Comparison of ENCODE assay signal across 14 cellular contexts in genomic region chr22:30307026-30307574, GRCh38. TPM values are rescaled to one million over a fixed set of nuclear protein-coding genes. Genes with fewer than 3 reads are reported as not detected.
DNase-seq lines count a peak whose midpoint lies in the region; ATAC-seq, FAIRE-seq and TF ChIP-seq lines count a peak whose summit lies in the region.
"Had no signal": no experiment of that assay in that cellular context is flagged by ENCODE, and none has a peak within 500 bp of the region (broad histone marks: within the 10 kb centered on the region; RNA-seq: fewer than 3 reads in every experiment).

No MANE protein-coding gene starts in this region.

- dilution Hi-C loops in keratinocyte (cut with MboI; ENCODE audit: extremely low pct_ligation_motif_present, low sequenced_read_pairs): no loop called here

- peaks cover 15% of the 10 kb centered on the region for H3K9me1 ChIP-seq in keratinocyte (ENCODE audit: control insufficient read depth, extremely low read depth, insufficient read depth, low read length)

- H3K27ac ChIP-seq in VCaP: peak overlapping the region; percentile 85
- H3K27ac ChIP-seq in keratinocyte (ENCODE audit: control insufficient read depth, insufficient read depth, low read length): no peak overlapping the region
- H3K27ac ChIP-seq in suprapubic skin: peak overlapping the region; percentile 87
- H3K27ac ChIP-seq: WERI-Rb-1 had no signal

- H3K4me1 Mint-ChIP-seq in activated T-cell treated with anti-CD3 and anti-CD28 coated beads, Interleukin-2, amount 50 U/mL, for 72 hours (ENCODE audit: low read depth): peaks cover 100% of the 10 kb centered on the region
- H3K4me1 Mint-ChIP-seq in activated T-cell treated with anti-CD3 and anti-CD28 coated beads, Interleukin-2, amount 50 U/mL, for 4 hours (ENCODE audit: low read depth): peaks cover 100% of the 10 kb centered on the region

- WGBS in suprapubic skin: 46% methylated on average over 5 of the region's 5 CpGs

- H2AFZ ChIP-seq in keratinocyte (ENCODE audit: control insufficient read depth, low read length): no peak overlapping the region

- H3K9ac ChIP-seq in keratinocyte (ENCODE audit: control insufficient read depth, extremely low read depth, insufficient read depth, low read length): no peak overlapping the region

- peak overlapping the region; percentile 69 to 84 for H3K4me3 Mint-ChIP-seq in activated T-cell treated with anti-CD3 and anti-CD28 coated beads, Interleukin-2, amount 50 U/mL, for 72 hours
- no peak overlapping the region for H3K4me3 Mint-ChIP-seq in activated T-cell treated with anti-CD3 and anti-CD28 coated beads, Interleukin-2, amount 50 U/mL, for 4 hours

- TF ChIP-seq EP300 in suprapubic skin (IDR thresholded peaks at IDR 0.05): no peak

- H3K36me3 ChIP-seq in keratinocyte (ENCODE audit: control insufficient read depth in 2 of 2, extremely low read depth in 1 of 2, insufficient read depth in 2 of 2, low read length in 2 of 2) (peaks cover 0 to 10% of the 10 kb centered on the region in 2 experiments), suprapubic skin (no peaks in the 10 kb centered on the region)

- no peak for TF ChIP-seq POLR2A in suprapubic skin (IDR thresholded peaks at IDR 0.05)

- no peaks in the 10 kb centered on the region for H3K9me3 Mint-ChIP-seq in activated T-cell treated with anti-CD3 and anti-CD28 coated beads, Interleukin-2, amount 50 U/mL, for 72 hours
- H3K9me3 Mint-ChIP-seq in activated T-cell treated with anti-CD3 and anti-CD28 coated beads, Interleukin-2, amount 50 U/mL, for 4 hours: no peaks in the 10 kb centered on the region

- peaks cover 41% of the 10 kb centered on the region for H3K79me2 ChIP-seq in keratinocyte (ENCODE audit: control insufficient read depth, insufficient read depth, low read length)

- H3K4me1 ChIP-seq in keratinocyte (ENCODE audit: control insufficient read depth, extremely low read depth, insufficient read depth, low read length): peaks cover 93% of the 10 kb centered on the region
- H3K4me1 ChIP-seq in suprapubic skin: peaks cover 100% of the 10 kb centered on the region

- FAIRE-seq in keratinocyte (lab: Jason Lieb, UNC): peak; percentile 70
- FAIRE-seq: islet of Langerhans had no signal

- no peak for DNase-seq in activated T-cell treated with anti-CD3 and anti-CD28 coated beads, Interleukin-2, amount 50 U/mL, for 72 hours
- no peak for DNase-seq in activated T-cell treated with anti-CD3 and anti-CD28 coated beads, Interleukin-2, amount 50 U/mL, for 4 hours
- no peak for DNase-seq in keratinocyte (ENCODE audit: low read depth, low spot score)
- DNase-seq in suprapubic skin (ENCODE audit: low spot score in 2 of 2): no peak
- DNase-seq in HUDEP-2 (lab: John Stamatoyannopoulos, UW; ENCODE audit: unreplicated experiment in 76 of 76): no peak
- no peak for DNase-seq in germinal center (ENCODE audit: low spot score)
- no peak for DNase-seq in GDM1 (lab: John Stamatoyannopoulos, UW)
- DNase-seq: amygdala, erythroblast, NCI-H187 treated with DMSO at 0.1 percent for 48 hours, WERI-Rb-1 had no signal

- no peak for ATAC-seq in activated T-cell treated with anti-CD3 and anti-CD28 coated beads, Interleukin-2, amount 50 U/mL, for 72 hours (replicated peaks in 1 of 2)
- no peak for ATAC-seq in activated T-cell treated with anti-CD3 and anti-CD28 coated beads, Interleukin-2, amount 50 U/mL, for 4 hours

- no peaks in the 10 kb centered on the region for H3K27me3 Mint-ChIP-seq in activated T-cell treated with anti-CD3 and anti-CD28 coated beads, Interleukin-2, amount 50 U/mL, for 72 hours (ENCODE audit: low read depth)
- no peaks in the 10 kb centered on the region for H3K27me3 Mint-ChIP-seq in activated T-cell treated with anti-CD3 and anti-CD28 coated beads, Interleukin-2, amount 50 U/mL, for 4 hours (ENCODE audit: low read depth)

- H3K27me3 ChIP-seq in keratinocyte (ENCODE audit: control insufficient read depth, extremely low read depth, insufficient read depth, low read length) (no peaks in the 10 kb centered on the region), suprapubic skin (no peaks in the 10 kb centered on the region)

- no peak overlapping the region for H3K4me2 ChIP-seq in keratinocyte (ENCODE audit: control insufficient read depth, extremely low read depth, insufficient read depth, low read depth, low read length)

- H3K4me3 ChIP-seq in keratinocyte (ENCODE audit: control insufficient read depth in 2 of 3, extremely low read depth in 1 of 3, insufficient read depth in 2 of 3, low read depth in 1 of 3, low read length in 3 of 3) (no peak overlapping the region), suprapubic skin (no peak overlapping the region)

- H3K36me3 Mint-ChIP-seq in activated T-cell treated with anti-CD3 and anti-CD28 coated beads, Interleukin-2, amount 50 U/mL, for 72 hours (ENCODE audit: insufficient read depth in 2 of 2): peaks cover 5 to 8% of the 10 kb centered on the region in 2 donors
- H3K36me3 Mint-ChIP-seq in activated T-cell treated with anti-CD3 and anti-CD28 coated beads, Interleukin-2, amount 50 U/mL, for 4 hours (ENCODE audit: insufficient read depth): peaks cover 9% of the 10 kb centered on the region

- peak overlapping the region; percentile 94 for H3K27ac Mint-ChIP-seq in activated T-cell treated with anti-CD3 and anti-CD28 coated beads, Interleukin-2, amount 50 U/mL, for 72 hours

- H3K9me3 ChIP-seq in keratinocyte (ENCODE audit: control insufficient read depth, low read depth, low read length): no peaks in the 10 kb centered on the region
- H3K9me3 ChIP-seq in suprapubic skin: no peaks in the 10 kb centered on the region

- H4K20me1 ChIP-seq in keratinocyte (ENCODE audit: control insufficient read depth, extremely low read depth, insufficient read depth, low read length): peaks cover 8% of the 10 kb centered on the region

- TF ChIP-seq CTCF in VCaP (conservative IDR thresholded peaks at IDR 0.05) (no peak), keratinocyte (optimal IDR thresholded peaks at IDR 0.05 in 1 of 3, IDR thresholded peaks at IDR 0.05 in 1 of 3, conservative IDR thresholded peaks at IDR 0.05 in 1 of 3; ENCODE audit: extremely low read depth in 1 of 3, insufficient read depth in 2 of 3, low read length in 3 of 3) (no peak), suprapubic skin (IDR thresholded peaks at IDR 0.05) (no peak)

RNA-seq across cellular contexts. Expression of gene CASTOR1, which starts 17.8 kb away (rescaled TPM):
- total RNA-seq in activated T-cell treated with anti-CD3 and anti-CD28 coated beads, Interleukin-2, amount 50 U/mL, for 72 hours: 1 to 10 TPM; 6.2 to 7.4 TPM
- 1 to 10 TPM; 1.1 to 2.9 (median 2.4) TPM for total RNA-seq in activated T-cell treated with anti-CD3 and anti-CD28 coated beads, Interleukin-2, amount 50 U/mL, for 4 hours
- polyA plus RNA-seq in keratinocyte: 6.7 to 20.0 TPM (median 9.1 TPM) in 3 replicates
- 0.81 TPM for polyA plus RNA-seq in keratinocyte (2011; ENCODE audit: low read depth)
- polyA plus RNA-seq in keratinocyte (2011; cell fraction: cytosol; rRNA removed): 8.4 and 12.7 TPM in 2 replicates
- polyA plus RNA-seq in keratinocyte (2011; cell fraction: nucleus; rRNA removed): 20.0 and 22.1 TPM in 2 replicates
- 7.4 and 13.7 TPM in 2 replicates for polyA plus RNA-seq in keratinocyte (2012; ENCODE audit: low replicate concordance)
- 8.1 to 12.6 TPM in 2 of 3 replicates, not detected in the other for polyA minus RNA-seq in keratinocyte
- polyA minus RNA-seq in keratinocyte (2011; cell fraction: cytosol; rRNA and poly(A)+ RNA removed): 30.7 TPM
- polyA minus RNA-seq in keratinocyte (2011; cell fraction: nucleus; rRNA and poly(A)+ RNA removed): 5.5 and 6.6 TPM in 2 replicates
- total RNA-seq in suprapubic skin: 10 to 100 TPM; 16.3 to 22.8 (median 20.6) TPM

RNA-seq across cellular contexts. Expression of gene TBC1D10A, which starts 19.6 kb away (rescaled TPM):
- total RNA-seq in activated T-cell treated with anti-CD3 and anti-CD28 coated beads, Interleukin-2, amount 50 U/mL, for 72 hours: 10 to 100 TPM; 25.6 to 30.0 TPM
- 10 to 100 TPM; 12.6 to 16.4 (median 14.0) TPM for total RNA-seq in activated T-cell treated with anti-CD3 and anti-CD28 coated beads, Interleukin-2, amount 50 U/mL, for 4 hours
- polyA plus RNA-seq in keratinocyte: 15.0 to 27.4 TPM (median 17.8 TPM) in 3 replicates
- polyA plus RNA-seq in keratinocyte (2011; ENCODE audit: low read depth): 9.0 TPM
- polyA plus RNA-seq in keratinocyte (2011; cell fraction: cytosol; rRNA removed): 13.3 and 24.4 TPM in 2 replicates
- 35.0 and 48.4 TPM in 2 replicates for polyA plus RNA-seq in keratinocyte (2011; cell fraction: nucleus; rRNA removed)
- 16.3 and 26.8 TPM in 2 replicates for polyA plus RNA-seq in keratinocyte (2012; ENCODE audit: low replicate concordance)
- 12.1 to 20.4 TPM (median 17.8 TPM) in 3 replicates for polyA minus RNA-seq in keratinocyte
- 27.6 TPM for polyA minus RNA-seq in keratinocyte (2011; cell fraction: cytosol; rRNA and poly(A)+ RNA removed)
- 16.2 and 30.5 TPM in 2 replicates for polyA minus RNA-seq in keratinocyte (2011; cell fraction: nucleus; rRNA and poly(A)+ RNA removed)
- total RNA-seq in suprapubic skin: 10 to 100 TPM; 38.3 to 49.2 (median 43.0) TPM

RNA-seq across cellular contexts. Expression of gene OSM, which starts 40.4 kb away (rescaled TPM):
- total RNA-seq in activated T-cell treated with anti-CD3 and anti-CD28 coated beads, Interleukin-2, amount 50 U/mL, for 72 hours: 10 to 100 TPM; 20.9 to 21.9 TPM
- 10 to 100 TPM; 18.4 to 30.7 (median 22.2) TPM for total RNA-seq in activated T-cell treated with anti-CD3 and anti-CD28 coated beads, Interleukin-2, amount 50 U/mL, for 4 hours
- not detected in 3 replicates for polyA plus RNA-seq in keratinocyte
- not detected for polyA plus RNA-seq in keratinocyte (2011; ENCODE audit: low read depth)
- polyA plus RNA-seq in keratinocyte (2011; cell fraction: cytosol; rRNA removed): not detected in 2 replicates
- polyA plus RNA-seq in keratinocyte (2011; cell fraction: nucleus; rRNA removed): 0.14 and 0.23 TPM in 2 replicates
- polyA plus RNA-seq in keratinocyte (2012; ENCODE audit: low replicate concordance): 0.08 TPM in 1 of 2 replicates, not detected in the other
- not detected in 3 replicates for polyA minus RNA-seq in keratinocyte
- polyA minus RNA-seq in keratinocyte (2011; cell fraction: cytosol; rRNA and poly(A)+ RNA removed): not detected
- 0.84 TPM in 1 of 2 replicates, not detected in the other for polyA minus RNA-seq in keratinocyte (2011; cell fraction: nucleus; rRNA and poly(A)+ RNA removed)
- total RNA-seq in suprapubic skin: under 1 TPM in 1 of 4 donors, not detected in 3; 0.34 TPM
- polyA plus RNA-seq: AG04450 had no signal

RNA-seq across cellular contexts. Expression of gene SF3A1, which starts 49.6 kb away (rescaled TPM):
- total RNA-seq in activated T-cell treated with anti-CD3 and anti-CD28 coated beads, Interleukin-2, amount 50 U/mL, for 72 hours: 100 to 1,000 TPM; 298 to 325 TPM
- 100 to 1,000 TPM; 315 to 335 (median 324) TPM for total RNA-seq in activated T-cell treated with anti-CD3 and anti-CD28 coated beads, Interleukin-2, amount 50 U/mL, for 4 hours
- 17.9 to 63.6 TPM (median 34.2 TPM) in 3 replicates for polyA plus RNA-seq in keratinocyte
- polyA plus RNA-seq in keratinocyte (2011; ENCODE audit: low read depth): 62.3 TPM
- 30.3 and 56.2 TPM in 2 replicates for polyA plus RNA-seq in keratinocyte (2011; cell fraction: cytosol; rRNA removed)
- polyA plus RNA-seq in keratinocyte (2011; cell fraction: nucleus; rRNA removed): 59.8 and 62.1 TPM in 2 replicates
- polyA plus RNA-seq in keratinocyte (2012; ENCODE audit: low replicate concordance): 35.8 and 77.0 TPM in 2 replicates
- 34.8 to 565 TPM (median 64.1 TPM) in 3 replicates for polyA minus RNA-seq in keratinocyte
- polyA minus RNA-seq in keratinocyte (2011; cell fraction: cytosol; rRNA and poly(A)+ RNA removed): 120 TPM
- 45.7 and 82.6 TPM in 2 replicates for polyA minus RNA-seq in keratinocyte (2011; cell fraction: nucleus; rRNA and poly(A)+ RNA removed)
- 100 to 1,000 TPM; 112 to 208 (median 152) TPM for total RNA-seq in suprapubic skin

RNA-seq across cellular contexts. Expression of gene CCDC157, which starts 49.7 kb away (rescaled TPM):
- total RNA-seq in activated T-cell treated with anti-CD3 and anti-CD28 coated beads, Interleukin-2, amount 50 U/mL, for 72 hours: 1 to 10 TPM; 3.2 to 3.7 TPM
- total RNA-seq in activated T-cell treated with anti-CD3 and anti-CD28 coated beads, Interleukin-2, amount 50 U/mL, for 4 hours: 1 to 10 TPM; 2.3 to 3.0 (median 2.6) TPM
- polyA plus RNA-seq in keratinocyte: 1.3 to 2.2 TPM (median 1.6 TPM) in 3 replicates
- 0.94 TPM for polyA plus RNA-seq in keratinocyte (2011; ENCODE audit: low read depth)
- polyA plus RNA-seq in keratinocyte (2011; cell fraction: cytosol; rRNA removed): 0.94 and 1.6 TPM in 2 replicates
- polyA plus RNA-seq in keratinocyte (2011; cell fraction: nucleus; rRNA removed): 1.4 and 1.9 TPM in 2 replicates
- 0.49 and 1.6 TPM in 2 replicates for polyA plus RNA-seq in keratinocyte (2012; ENCODE audit: low replicate concordance)
- 0.74 to 1.8 TPM (median 0.92 TPM) in 3 replicates for polyA minus RNA-seq in keratinocyte
- polyA minus RNA-seq in keratinocyte (2011; cell fraction: cytosol; rRNA and poly(A)+ RNA removed): 1.2 TPM
- 0.63 and 1.8 TPM in 2 replicates for polyA minus RNA-seq in keratinocyte (2011; cell fraction: nucleus; rRNA and poly(A)+ RNA removed)
- 1 to 10 TPM; 2.2 to 4.7 (median 3.1) TPM for total RNA-seq in suprapubic skin

Comparison
In these comparisons a context has a peak if more than half of its experiments do, and no peak if none do; other contexts are left out.
1. RNA of gene OSM, which starts 40.4 kb away (total RNA-seq): 18.4 to 30.7 TPM in activated T-cell treated with anti-CD3 and anti-CD28 coated beads, Interleukin-2, amount 50 U/mL, for 4 hours and 20.9 to 21.9 TPM in activated T-cell treated with anti-CD3 and anti-CD28 coated beads, Interleukin-2, amount 50 U/mL, for 72 hours; 0.34 TPM in suprapubic skin; every median in the first group is over 10 times any median in the second.